ENCODE assay signal across 19 cellular contexts in the genomic region with DNA sequence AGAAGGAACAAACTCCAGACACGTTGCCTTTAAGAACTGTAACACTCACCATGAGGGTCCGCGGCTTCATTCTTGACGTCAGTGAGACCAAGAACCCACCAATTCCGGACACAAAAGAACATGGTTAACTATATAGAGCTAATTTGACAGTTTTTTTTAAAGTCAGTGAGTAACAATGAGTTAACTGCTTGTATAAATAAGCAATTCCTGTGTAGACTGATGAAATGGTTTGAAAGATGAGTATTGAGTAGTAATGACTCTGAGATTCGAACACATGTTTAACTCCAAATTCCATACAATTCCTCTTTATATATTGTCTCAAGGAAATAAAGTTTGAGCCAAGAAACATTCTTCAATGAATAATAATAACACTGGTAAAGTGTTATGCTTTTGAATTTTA.
DNase-seq lines count a peak whose midpoint lies in the region; ATAC-seq, FAIRE-seq and TF ChIP-seq lines count a peak whose summit lies in the region.
"Had no signal": no experiment of that assay in that cellular context is flagged by ENCODE, and none has a peak within 500 bp of the region (broad histone marks: within the 10 kb centered on the region; RNA-seq: fewer than 3 reads in every experiment).

No MANE protein-coding gene starts in this region.

- no peaks in the 10 kb centered on the region for H3K27me3 Mint-ChIP-seq in astrocyte (ENCODE audit: low read depth, unreplicated experiment)
- H3K27me3 Mint-ChIP-seq: CD4-positive, CD25-positive, alpha-beta regulatory T cell had no signal

- H3K9me3 Mint-ChIP-seq in astrocyte (ENCODE audit: unreplicated experiment): peaks cover 5% of the 10 kb centered on the region

- H3K4me3 ChIP-seq in astrocyte (ENCODE audit: insufficient read depth, low read depth, low read length): no peak overlapping the region
- H3K4me3 ChIP-seq in fibroblast of the aortic adventitia (ENCODE audit: low read depth, low read length): no peak overlapping the region
- H3K4me3 ChIP-seq: GM23338, Peyer's patch had no signal

- H3K4me2 ChIP-seq in astrocyte (ENCODE audit: low read length): peak overlapping the region; percentile 60
- H3K4me2 ChIP-seq: GM23338 had no signal

- no peaks in the 10 kb centered on the region for H3K36me3 ChIP-seq in astrocyte (ENCODE audit: insufficient read depth, low read length)
- H3K36me3 ChIP-seq: Peyer's patch had no signal

- H3K9me3 ChIP-seq in astrocyte (ENCODE audit: insufficient read depth, low read depth, low read length): no peaks in the 10 kb centered on the region

- no peaks in the 10 kb centered on the region for H4K20me1 ChIP-seq in astrocyte (ENCODE audit: insufficient read depth, low read length)

- H3K4me1 ChIP-seq in astrocyte (ENCODE audit: insufficient read depth, low read length): no peaks in the 10 kb centered on the region
- H3K4me1 ChIP-seq: Peyer's patch had no signal

- TF ChIP-seq CTCF in astrocyte (IDR thresholded peaks at IDR 0.05; ENCODE audit: insufficient read depth, low read depth, low read length) (no peak), fibroblast of the aortic adventitia (IDR thresholded peaks at IDR 0.05; ENCODE audit: insufficient read depth, low read length) (no peak)

- peak; percentile 29 for DNase-seq in AG08396 (ENCODE audit: low spot score)
- peak; percentile 68 for DNase-seq in HT1080 (ENCODE audit: low read depth)
- peak; percentile 42 for DNase-seq in astrocyte (ENCODE audit: low read depth)
- peak; percentile 48 for DNase-seq in fibroblast of the aortic adventitia (ENCODE audit: low read depth)
- no peak for DNase-seq in NCI-H2081 (lab: John Stamatoyannopoulos, UW)
- DNase-seq in NCI-H187 (lab: John Stamatoyannopoulos, UW): no peak
- DNase-seq: Calu3; CD4-positive, CD25-positive, alpha-beta regulatory T cell; GDM1; KBM-7; NCI-H1092; NCI-H1694; NCI-H446; NCI-H774; Peyer's patch; Right ventricle myocardium superior had no signal

- no peak overlapping the region for H3K4me3 Mint-ChIP-seq in astrocyte (ENCODE audit: unreplicated experiment)
- H3K4me3 Mint-ChIP-seq: CD4-positive, CD25-positive, alpha-beta regulatory T cell; GM23338 had no signal

- no peaks in the 10 kb centered on the region for H3K27me3 ChIP-seq in astrocyte (ENCODE audit: insufficient read depth, low read length)
- H3K27me3 ChIP-seq: Peyer's patch had no signal

- FAIRE-seq in astrocyte (lab: Jason Lieb, UNC): no peak

- no peak overlapping the region for H3K27ac Mint-ChIP-seq in astrocyte (ENCODE audit: unreplicated experiment)
- H3K27ac Mint-ChIP-seq: CD4-positive, CD25-positive, alpha-beta regulatory T cell; GM23338 had no signal

- no peaks in the 10 kb centered on the region for H3K79me2 ChIP-seq in astrocyte (ENCODE audit: insufficient read depth, low read length)

- no peaks in the 10 kb centered on the region for H3K4me1 Mint-ChIP-seq in astrocyte (ENCODE audit: low read depth, unreplicated experiment)
- H3K4me1 Mint-ChIP-seq: CD4-positive, CD25-positive, alpha-beta regulatory T cell; GM23338 had no signal

- H3K27ac ChIP-seq in astrocyte (ENCODE audit: low read depth, low read length): peak overlapping the region; percentile 38
- H3K27ac ChIP-seq: Peyer's patch had no signal

- peak overlapping the region; percentile 52 for H2AFZ ChIP-seq in astrocyte (ENCODE audit: low read depth, low read length)
- H2AFZ ChIP-seq: GM23338 had no signal

- peak overlapping the region; percentile 27 for H3K9ac ChIP-seq in astrocyte (ENCODE audit: low read length)

- ATAC-seq in GM21529 (IDR thresholded peaks at IDR 0.05; ENCODE audit: unreplicated experiment) (no peak), GM18858 (IDR thresholded peaks at IDR 0.05; ENCODE audit: unreplicated experiment) (no peak)
- ATAC-seq: GM23338 had no signal

- H3K36me3 Mint-ChIP-seq in astrocyte (ENCODE audit: low read depth, unreplicated experiment): no peaks in the 10 kb centered on the region
- H3K36me3 Mint-ChIP-seq: CD4-positive, CD25-positive, alpha-beta regulatory T cell had no signal

Comparison
In these comparisons a context has a peak if more than half of its experiments do, and no peak if none do; other contexts are left out.
1. DNase-seq: peak in AG08396 (single experiment), HT1080 (single experiment), astrocyte (single experiment) and fibroblast of the aortic adventitia (single experiment); none in NCI-H2081 (0 of 2) and NCI-H187 (0 of 2).